In genomic region chr19:17359905-17360800, GRCh38 we compare ENCODE assay signal across 22 cellular contexts. TPM values are rescaled to one million over a fixed set of nuclear protein-coding genes. Genes with fewer than 3 reads are reported as not detected.
DNase-seq lines count a peak whose midpoint lies in the region; TF ChIP-seq lines count a peak whose summit lies in the region.
"Had no signal": no experiment of that assay in that cellular context is flagged by ENCODE, and none has a peak within 500 bp of the region (broad histone marks: within the 10 kb centered on the region; RNA-seq: fewer than 3 reads in every experiment).

No MANE protein-coding gene starts in this region.

- no peak overlapping the region for H4K8ac ChIP-seq in mesenchymal stem cell (ENCODE audit: low read length)

- no peak overlapping the region for H3K14ac ChIP-seq in mesenchymal stem cell (ENCODE audit: low read length in 2 of 2)

- H3K4me1 ChIP-seq in mesenchymal stem cell (ENCODE audit: control insufficient read depth, insufficient read depth, low read depth, low read length) (peaks cover 6% of the 10 kb centered on the region), ascending aorta (no peaks in the 10 kb centered on the region)
- H3K4me1 ChIP-seq: SJCRH30 had no signal

- H2BK120ac ChIP-seq in mesenchymal stem cell (ENCODE audit: low read depth, low read length): no peak overlapping the region

- no peak overlapping the region for H3K4me3 ChIP-seq in WERI-Rb-1 (ENCODE audit: low read depth, low read length)
- no peak overlapping the region for H3K4me3 ChIP-seq in mesenchymal stem cell (ENCODE audit: insufficient read depth in 1 of 2, low read depth in 1 of 2, low read length in 2 of 2)
- no peak overlapping the region for H3K4me3 ChIP-seq in ascending aorta
- H3K4me3 ChIP-seq: PC-9, SJCRH30 had no signal

- no peak overlapping the region for H3K4ac ChIP-seq in mesenchymal stem cell (ENCODE audit: low read depth in 1 of 2, low read length in 2 of 2)

- DNase-seq in D341Med (ENCODE audit: low spot score): peak; percentile 25
- DNase-seq in WERI-Rb-1: no peak
- no peak for DNase-seq in mesenchymal stem cell
- DNase-seq in activated effector memory CD4-positive, alpha-beta T cell treated with Interleukin-2 at 50 U/mL for 16 hours: no peak
- no peak for DNase-seq in ascending aorta (ENCODE audit: low spot score in 2 of 2)
- DNase-seq: Calu3; DMS153; DND-41; IMR-90; MM.1S; NCI-H2029; NCI-H446; NCI-H526; NCI-H82; NK-92 treated with Interleukin-12 subunit alpha and Interleukin-12 subunit beta, amount 100 ng/mL, for 24 hours; PC-9; SJCRH30 had no signal

- H3K9me3 ChIP-seq in WERI-Rb-1 (ENCODE audit: severe bottlenecking) (peaks cover 2% of the 10 kb centered on the region), mesenchymal stem cell (ENCODE audit: control insufficient read depth, low read length) (no peaks in the 10 kb centered on the region), ascending aorta (no peaks in the 10 kb centered on the region)
- H3K9me3 ChIP-seq: SJCRH30 had no signal

- peak overlapping the region; percentile 44 for H2AFZ ChIP-seq in mesenchymal stem cell (ENCODE audit: low read depth, low read length)
- H2AFZ ChIP-seq: PC-9 had no signal

- no peak overlapping the region for H3K4me2 ChIP-seq in mesenchymal stem cell (ENCODE audit: low read length, poor library complexity, severe bottlenecking)
- H3K4me2 ChIP-seq: KMS-11, PC-9 had no signal

- H3K36me3 ChIP-seq in WERI-Rb-1: no peaks in the 10 kb centered on the region
- no peaks in the 10 kb centered on the region for H3K36me3 ChIP-seq in mesenchymal stem cell (ENCODE audit: control insufficient read depth in 1 of 2, insufficient read depth in 2 of 2, low read depth in 1 of 2, low read length in 2 of 2)
- H3K36me3 ChIP-seq in ascending aorta: no peaks in the 10 kb centered on the region
- H3K36me3 ChIP-seq: SJCRH30 had no signal

- H2BK15ac ChIP-seq in mesenchymal stem cell (ENCODE audit: low read depth, poor library complexity, severe bottlenecking): no peak overlapping the region

- 84% methylated on average over 5 of the region's 6 CpGs for WGBS in mesenchymal stem cell

- H3K27ac ChIP-seq in WERI-Rb-1: peak overlapping the region; percentile 38; the same call in 1 of the 2 replicates
- H3K27ac ChIP-seq in mesenchymal stem cell (ENCODE audit: low read length, poor library complexity, severe bottlenecking): no peak overlapping the region
- no peak overlapping the region for H3K27ac ChIP-seq in ascending aorta
- H3K27ac ChIP-seq: KMS-11, PC-9, SJCRH30 had no signal

- TF ChIP-seq CTCF in WERI-Rb-1 (IDR thresholded peaks at IDR 0.05; ENCODE audit: low read depth, low read length) (no peak), ascending aorta (IDR thresholded peaks at IDR 0.05) (no peak)

- H4K91ac ChIP-seq in mesenchymal stem cell (ENCODE audit: low read length): no peak overlapping the region

- intact Hi-C loops in ascending aorta (cut with DNase I): no loop called here

- H3K23ac ChIP-seq in mesenchymal stem cell (ENCODE audit: low read length in 2 of 2): no peak overlapping the region

- no peak overlapping the region for H2BK5ac ChIP-seq in mesenchymal stem cell (ENCODE audit: low read depth, low read length, poor library complexity, severe bottlenecking)

- no peaks in the 10 kb centered on the region for H3K27me3 ChIP-seq in WERI-Rb-1 (ENCODE audit: insufficient read depth, low read depth, severe bottlenecking)
- peaks cover 0 to 18% of the 10 kb centered on the region in 2 experiments for H3K27me3 ChIP-seq in mesenchymal stem cell (ENCODE audit: control insufficient read depth in 1 of 2, insufficient read depth in 1 of 2, low read length in 2 of 2)
- no peaks in the 10 kb centered on the region for H3K27me3 ChIP-seq in ascending aorta

- H3K9ac ChIP-seq in mesenchymal stem cell (ENCODE audit: low read length): no peak overlapping the region
- H3K9ac ChIP-seq: KMS-11 had no signal

- H3K79me1 ChIP-seq in mesenchymal stem cell (replicated peaks; ENCODE audit: low read length, poor library complexity, severe bottlenecking): no peaks in the 10 kb centered on the region

- H2BK12ac ChIP-seq in mesenchymal stem cell (ENCODE audit: low read length in 2 of 2): no peak overlapping the region

- H2AK5ac ChIP-seq in mesenchymal stem cell (ENCODE audit: low read length, severe bottlenecking): no peak overlapping the region

- no peak overlapping the region for H3K18ac ChIP-seq in mesenchymal stem cell (ENCODE audit: low read depth in 1 of 2, low read length in 2 of 2)

RNA-seq across cellular contexts. Expression of gene PLVAP, which starts 17.0 kb away (rescaled TPM):
- polyA plus RNA-seq in mesenchymal stem cell (2013, experiment 1 of 2): 0.04 TPM
- polyA plus RNA-seq in mesenchymal stem cell (2013, experiment 2 of 2): 0.33 TPM
- 378 TPM for total RNA-seq in ascending aorta
- total RNA-seq: A172, Calu3, IMR-90, PC-9, RPMI7951, SJCRH30 had no signal
- polyA plus RNA-seq: BJ, IMR-90 had no signal

RNA-seq across cellular contexts. Expression of gene GTPBP3, which starts 22.8 kb away (rescaled TPM):
- polyA plus RNA-seq in mesenchymal stem cell (2013, experiment 1 of 2): 8.4 TPM
- 8.6 TPM for polyA plus RNA-seq in mesenchymal stem cell (2013, experiment 2 of 2)
- total RNA-seq in ascending aorta: 256 TPM

RNA-seq across cellular contexts. Expression of gene ANO8, which starts 25.5 kb away (rescaled TPM):
- 5.5 TPM for polyA plus RNA-seq in mesenchymal stem cell (2013, experiment 1 of 2)
- polyA plus RNA-seq in mesenchymal stem cell (2013, experiment 2 of 2): 5.3 TPM
- 34.8 TPM for total RNA-seq in ascending aorta

RNA-seq across cellular contexts. Expression of gene CCDC194, which starts 33.8 kb away (rescaled TPM):
- polyA plus RNA-seq in mesenchymal stem cell (2013, experiment 1 of 2): 0.23 TPM
- polyA plus RNA-seq in mesenchymal stem cell (2013, experiment 2 of 2): 0.11 TPM
- total RNA-seq in ascending aorta: not detected
- total RNA-seq: A172, Calu3, IMR-90, PC-9, Right ventricle myocardium inferior, RPMI7951, SJCRH30 had no signal
- polyA plus RNA-seq: BJ, IMR-90 had no signal

RNA-seq across cellular contexts. Expression of gene BST2, which starts 45.3 kb away (rescaled TPM):
- polyA plus RNA-seq in mesenchymal stem cell (2013, experiment 1 of 2): 56.3 TPM
- 55.0 TPM for polyA plus RNA-seq in mesenchymal stem cell (2013, experiment 2 of 2)
- total RNA-seq in ascending aorta: 151 TPM
